Comparison of ENCODE assay signal across 8 cellular contexts in genomic region chr5:140251527-140251973, GRCh38. TPM values are rescaled to one million over a fixed set of nuclear protein-coding genes. Genes with fewer than 3 reads are reported as not detected.
DNase-seq lines count a peak whose midpoint lies in the region; ATAC-seq and TF ChIP-seq lines count a peak whose summit lies in the region.

No MANE protein-coding gene starts in this region.

- peaks cover 0 to 5% of the 10 kb centered on the region in 2 donors for H3K36me3 ChIP-seq in gastrocnemius medialis

- in situ Hi-C loops in gastrocnemius medialis (cut with MboI; ENCODE audit: low sequenced_read_pairs in 4 of 4), result no loop called here

- peak overlapping the region; percentile 98 for H3K27ac Mint-ChIP-seq in chondrocyte (ENCODE audit: unreplicated experiment)

- peaks cover 42% of the 10 kb centered on the region for H3K4me1 Mint-ChIP-seq in chondrocyte (ENCODE audit: low read depth)

- no peak overlapping the region for H3K4me3 ChIP-seq in gastrocnemius medialis

- peaks cover 33 to 67% of the 10 kb centered on the region in 2 donors for H3K4me1 ChIP-seq in gastrocnemius medialis

- no peaks in the 10 kb centered on the region for H3K9me3 ChIP-seq in gastrocnemius medialis

- peak overlapping the region; percentile 50 to 93 (median 90) for H3K27ac ChIP-seq in gastrocnemius medialis

- ATAC-seq in GM18873 (IDR thresholded peaks at IDR 0.05; ENCODE audit: low FRiP score, unreplicated experiment) (peak; percentile 75), HG03439 (IDR thresholded peaks at IDR 0.05; ENCODE audit: unreplicated experiment) (peak; percentile 56), gastrocnemius medialis (peak; percentile 19 to 21)

- H3K27me3 ChIP-seq in gastrocnemius medialis, result no peaks in the 10 kb centered on the region

- H3K27me3 Mint-ChIP-seq in chondrocyte (ENCODE audit: low read depth), result no peaks in the 10 kb centered on the region

- TF ChIP-seq CTCF in chondrocyte (IDR thresholded peaks at IDR 0.05) (no peak), gastrocnemius medialis (IDR thresholded peaks at IDR 0.05 in 4 of 5, conservative IDR thresholded peaks at IDR 0.05 in 1 of 5) (no peak)

- H3K4me3 Mint-ChIP-seq in chondrocyte (ENCODE audit: unreplicated experiment), result no peak overlapping the region

- H3K9me3 Mint-ChIP-seq in chondrocyte (ENCODE audit: low read depth), result no peaks in the 10 kb centered on the region

- TF ChIP-seq POLR2A in gastrocnemius medialis (IDR thresholded peaks at IDR 0.05), result no peak

- H3K36me3 Mint-ChIP-seq in chondrocyte (ENCODE audit: low read depth), result peaks cover 4% of the 10 kb centered on the region

- peak; percentile 70 for DNase-seq in T1000 (lab: John Stamatoyannopoulos, UW)
- DNase-seq in chondrocyte (ENCODE audit: low spot score), result no peak
- no peak for DNase-seq in gastrocnemius medialis
- no peak for DNase-seq in NCI-H2107 treated with DMSO at 0.1 percent for 48 hours (lab: John Stamatoyannopoulos, UW; ENCODE audit: unreplicated experiment)
- no peak for DNase-seq in putamen (ENCODE audit: low spot score)
- DNase-seq in hypothalamus (lab: John Stamatoyannopoulos, UW), result no peak

- intact Hi-C loops in gastrocnemius medialis (cut with DNase I; ENCODE audit: low total_unique reads), result no loop called here

RNA-seq across cellular contexts. Expression of gene PFDN1, which starts 51.4 kb away (rescaled TPM):
- total RNA-seq in chondrocyte (44.5 to 50.5 TPM (median 49.0 TPM) in 3 replicates), gastrocnemius medialis (10 to 100 TPM; 47.9 to 81.0 (median 77.9) TPM)

Comparison
In these comparisons a context has a peak if more than half of its experiments do, and no peak if none do; other contexts are left out.
1. ATAC-seq: peak in every context shown above with its lines; median percentile 75 in GM18873; 56 in HG03439; 20 in gastrocnemius medialis.